11 cellular contexts compared by ENCODE assay signal in the genomic region with DNA sequence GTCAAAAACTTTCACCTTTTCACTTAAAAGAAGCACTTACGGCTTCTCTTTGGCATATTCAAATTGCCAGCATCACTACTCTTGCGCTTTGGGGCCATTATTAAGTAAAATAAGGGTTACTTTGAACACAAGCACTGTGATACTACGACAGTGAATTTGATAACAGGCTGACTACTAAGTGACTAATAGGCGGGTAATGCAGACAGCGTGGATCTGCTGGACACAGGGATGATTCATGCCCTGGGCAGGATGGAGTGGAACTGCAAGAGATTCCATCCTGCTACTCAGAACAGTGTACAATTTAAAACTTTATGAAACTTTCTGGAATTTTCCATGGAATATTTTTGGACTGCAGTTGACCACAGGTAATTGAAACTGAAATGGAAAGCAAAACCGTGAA. TPM values are rescaled to one million over a fixed set of nuclear protein-coding genes. Genes with fewer than 3 reads are reported as not detected.
DNase-seq lines count a peak whose midpoint lies in the region; ATAC-seq and TF ChIP-seq lines count a peak whose summit lies in the region.
"Had no signal": no experiment of that assay in that cellular context is flagged by ENCODE, and none has a peak within 500 bp of the region (broad histone marks: within the 10 kb centered on the region; RNA-seq: fewer than 3 reads in every experiment).

No MANE protein-coding gene starts in this region.

- peak overlapping the region; percentile 72 for H3K4me2 ChIP-seq in smooth muscle cell

- no peaks in the 10 kb centered on the region for H3K9me3 ChIP-seq in smooth muscle cell (replicated peaks; ENCODE audit: low read depth)

- H3K27me3 ChIP-seq in smooth muscle cell (ENCODE audit: low read depth) = no peaks in the 10 kb centered on the region

- peak overlapping the region; percentile 90 for H3K9ac ChIP-seq in smooth muscle cell (ENCODE audit: low read depth)

- no peak overlapping the region for H3K4me3 ChIP-seq in foreskin fibroblast (ENCODE audit: low read depth in 1 of 2, low read length in 2 of 2)
- no peak overlapping the region for H3K4me3 ChIP-seq in smooth muscle cell

- WGBS in smooth muscle cell (ENCODE audit: low lambda C conversion rate) = 4% methylated on average over 6 of the region's 6 CpGs

- peaks cover 15% of the 10 kb centered on the region for H3K4me1 ChIP-seq in smooth muscle cell (ENCODE audit: low read depth)

- H3F3A ChIP-seq in smooth muscle cell (ENCODE audit: low read depth) = peaks cover 16% of the 10 kb centered on the region

- H4K20me1 ChIP-seq in smooth muscle cell (ENCODE audit: low read depth) = no peaks in the 10 kb centered on the region

- no peaks in the 10 kb centered on the region for H3K36me3 ChIP-seq in smooth muscle cell (ENCODE audit: low read depth)

- H3K27ac ChIP-seq in smooth muscle cell (ENCODE audit: low read depth) = peak overlapping the region; percentile 100
- H3K27ac ChIP-seq: HL-60 had no signal

- no peak for TF ChIP-seq CTCF in foreskin fibroblast (IDR thresholded peaks at IDR 0.05; ENCODE audit: low read depth, low read length)
- no peak for TF ChIP-seq CTCF in smooth muscle cell (IDR thresholded peaks at IDR 0.05; ENCODE audit: borderline replicate concordance, insufficient read depth, poor library complexity, severe bottlenecking)

- H3K79me2 ChIP-seq in smooth muscle cell (ENCODE audit: low read depth) = no peaks in the 10 kb centered on the region

- H2AFZ ChIP-seq in smooth muscle cell (ENCODE audit: low read depth) = no peak overlapping the region

- DNase-seq in GOT3 (lab: John Stamatoyannopoulos, UW) = peak; percentile 99
- peak; percentile 81 to 95 for DNase-seq in SW 1271 (lab: John Stamatoyannopoulos, UW)
- DNase-seq in foreskin fibroblast = peak; percentile 92 to 95
- DNase-seq in smooth muscle cell (lab: John Stamatoyannopoulos, UW; ENCODE audit: unreplicated experiment) = no peak
- no peak for DNase-seq in NCI-H146 (lab: John Stamatoyannopoulos, UW)
- DNase-seq in ureter (ENCODE audit: low spot score) = no peak
- DNase-seq: activated naive CD4-positive, alpha-beta T cell treated with anti-CD3 and anti-CD28 coated beads, Interleukin-2, amount 50 U/mL, for 16 hours; NCI-H345 had no signal

- ATAC-seq in HG03565 (IDR thresholded peaks at IDR 0.05; ENCODE audit: unreplicated experiment) (no peak), GM19397 (IDR thresholded peaks at IDR 0.05; ENCODE audit: unreplicated experiment) (no peak)

RNA-seq across cellular contexts. Expression of a gene that starts 45.9 kb away (rescaled TPM):
- total RNA-seq in smooth muscle cell (22.8 and 32.7 TPM in 2 replicates), ureter (12.5 TPM)
- polyA plus RNA-seq in smooth muscle cell = 9.9 and 21.4 TPM in 2 replicates

RNA-seq across cellular contexts. Expression of a gene that starts 57.3 kb away (rescaled TPM):
- total RNA-seq in smooth muscle cell = not detected in 2 replicates
- not detected in 2 replicates for polyA plus RNA-seq in smooth muscle cell
- total RNA-seq in ureter = 28.5 TPM

Comparison
In these comparisons a context has a peak if more than half of its experiments do, and no peak if none do; other contexts are left out.
1. DNase-seq: peak in GOT3 (single experiment), SW 1271 (2 of 2) and foreskin fibroblast (2 of 2); none in smooth muscle cell (single experiment), NCI-H146 (single experiment) and ureter (single experiment).
2. RNA of a gene that starts 57.3 kb away (total RNA-seq): 28.5 TPM in ureter (single experiment); not detected in smooth muscle cell; every median in the first group is over 10 times any median in the second.